ENCODE assay signal across 11 cellular contexts in the genomic region with DNA sequence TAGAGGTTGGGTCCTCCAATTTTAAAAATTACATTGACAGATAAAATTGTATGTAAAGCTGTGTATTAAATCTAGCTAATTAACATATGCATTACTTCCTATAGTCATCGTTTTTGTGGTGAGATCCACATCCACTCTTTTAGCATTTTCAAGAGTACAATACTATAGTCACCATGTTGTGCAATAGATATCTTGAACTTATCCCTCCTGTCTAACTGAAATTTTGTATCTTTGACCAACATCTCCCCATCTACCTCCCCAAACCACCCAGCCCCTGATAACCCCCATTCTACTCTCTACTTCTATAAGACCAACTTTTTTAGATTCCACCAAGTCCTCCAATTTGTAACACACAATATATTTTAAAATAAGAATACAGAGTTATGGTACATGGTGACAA.
"Had no signal": no experiment of that assay in that cellular context is flagged by ENCODE, and none has a peak within 500 bp of the region (broad histone marks: within the 10 kb centered on the region; RNA-seq: fewer than 3 reads in every experiment).

No MANE protein-coding gene starts in this region.

- H2AFZ ChIP-seq: GM23248, GM23338 had no signal

- DNase-seq: GM23248, GOT3, H7, H9, HCEC 1CT, HFFc6 had no signal

- H3K9me3 ChIP-seq: HAP-1 had no signal

- ATAC-seq: GM23338, HCT116 had no signal

- H3K36me3 ChIP-seq: HAP-1 had no signal

- H3K4me2 ChIP-seq: GM23338 had no signal

- H3K9ac ChIP-seq: GM23248 had no signal

- H3K27ac ChIP-seq: GM23248 had no signal

- H3K4me3 ChIP-seq: GM23248, GM23338, HAP-1 had no signal

- FAIRE-seq: H1, H54 had no signal
